In the genomic region with DNA sequence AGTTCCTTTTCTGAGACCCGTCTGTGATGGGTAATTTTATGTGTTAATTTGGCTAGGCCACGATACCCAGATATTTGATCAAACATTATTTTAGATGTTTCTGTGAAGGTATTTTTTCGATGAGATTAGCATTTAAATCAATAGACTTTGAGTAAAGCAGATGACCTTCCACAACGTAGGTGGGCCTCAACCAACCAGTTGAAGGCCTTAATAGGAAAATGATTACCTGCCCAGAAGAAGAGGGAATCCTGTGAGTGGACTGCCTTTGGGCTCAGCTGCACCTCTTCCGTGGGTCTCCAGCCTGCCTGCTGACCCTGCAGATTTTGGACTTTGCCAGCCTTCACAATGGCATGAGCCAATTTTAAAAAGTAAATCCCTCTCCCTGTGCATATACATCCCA, we compare ENCODE assay signal across 31 cellular contexts.
"Had no signal": no experiment of that assay in that cellular context is flagged by ENCODE, and none has a peak within 500 bp of the region (broad histone marks: within the 10 kb centered on the region; RNA-seq: fewer than 3 reads in every experiment).

No MANE protein-coding gene starts in this region.

- FAIRE-seq: astrocyte, bronchial epithelial cell had no signal

- H3K27ac Mint-ChIP-seq: activated CD4-positive, alpha-beta T cell treated with anti-CD3 and anti-CD28 coated beads for 36 hours; activated CD4-positive, alpha-beta T cell treated with anti-CD3 and anti-CD28 coated beads, Interleukin-2, amount 10 ng/mL, durations not matched to agents 7 days and 5 days; activated CD8-positive, alpha-beta T cell treated with anti-CD3 and anti-CD28 coated beads for 36 hours; activated naive CD8-positive, alpha-beta T cell; activated T-helper 17 cell treated with anti-CD3 and anti-CD28 coated beads, Interleukin-2, amount 50 U/mL, for 72 hours; effector memory CD8-positive, alpha-beta T cell had no signal

- H3K4me2 ChIP-seq: hepatocyte had no signal

- H3K4me1 Mint-ChIP-seq: activated CD4-positive, alpha-beta T cell treated with anti-CD3 and anti-CD28 coated beads for 36 hours; activated CD4-positive, alpha-beta T cell treated with anti-CD3 and anti-CD28 coated beads, Interleukin-2, amount 10 ng/mL, durations not matched to agents 7 days and 5 days; activated T-helper 17 cell treated with anti-CD3 and anti-CD28 coated beads, Interleukin-2, amount 50 U/mL, for 72 hours; central memory CD8-positive, alpha-beta T cell had no signal

- H3K36me3 Mint-ChIP-seq: activated naive CD8-positive, alpha-beta T cell had no signal

- ATAC-seq: activated CD4-positive, alpha-beta T cell treated with anti-CD3 and anti-CD28 coated beads for 36 hours; activated CD8-positive, alpha-beta T cell treated with anti-CD3 and anti-CD28 coated beads for 36 hours; activated T-cell treated with anti-CD3 and anti-CD28 coated beads, Interleukin-2, amount 50 U/mL, for 4 hours; activated T-helper 17 cell treated with anti-CD3 and anti-CD28 coated beads, Interleukin-2, amount 50 U/mL, for 72 hours; effector memory CD8-positive, alpha-beta T cell; gastroesophageal sphincter; heart right ventricle had no signal

- H3K27me3 Mint-ChIP-seq: activated CD4-positive, alpha-beta T cell treated with anti-CD3 and anti-CD28 coated beads for 36 hours; activated CD8-positive, alpha-beta T cell treated with anti-CD3 and anti-CD28 coated beads for 36 hours; activated naive CD8-positive, alpha-beta T cell; activated T-helper 17 cell treated with anti-CD3 and anti-CD28 coated beads, Interleukin-2, amount 50 U/mL, for 72 hours; central memory CD8-positive, alpha-beta T cell; effector memory CD8-positive, alpha-beta T cell had no signal

- H3K4me3 ChIP-seq: coronary artery, esophagus squamous epithelium, gastroesophageal sphincter, heart right ventricle, hepatocyte had no signal

- H3K36me3 ChIP-seq: brain microvascular endothelial cell, esophagus squamous epithelium, gastroesophageal sphincter, heart right ventricle had no signal

- H3K9me3 Mint-ChIP-seq: activated CD4-positive, alpha-beta T cell treated with anti-CD3 and anti-CD28 coated beads, Interleukin-2, amount 10 ng/mL, durations not matched to agents 7 days and 5 days; activated CD8-positive, alpha-beta T cell treated with anti-CD3 and anti-CD28 coated beads for 36 hours; activated T-cell treated with anti-CD3 and anti-CD28 coated beads, Interleukin-2, amount 50 U/mL, for 4 hours; activated T-helper 17 cell treated with anti-CD3 and anti-CD28 coated beads, Interleukin-2, amount 50 U/mL, for 72 hours; central memory CD8-positive, alpha-beta T cell; effector memory CD8-positive, alpha-beta T cell had no signal

- H3K27ac ChIP-seq: brain microvascular endothelial cell, coronary artery, esophagus squamous epithelium, gastroesophageal sphincter, heart right ventricle, hepatocyte had no signal

- H3K9me3 ChIP-seq: esophagus squamous epithelium, gastroesophageal sphincter, heart right ventricle had no signal

- H3K4me3 Mint-ChIP-seq: activated CD4-positive, alpha-beta T cell treated with anti-CD3 and anti-CD28 coated beads for 36 hours; activated CD4-positive, alpha-beta T cell treated with anti-CD3 and anti-CD28 coated beads, Interleukin-2, amount 10 ng/mL, durations not matched to agents 7 days and 5 days; activated CD8-positive, alpha-beta T cell treated with anti-CD3 and anti-CD28 coated beads for 36 hours; activated naive CD8-positive, alpha-beta T cell; activated T-cell treated with anti-CD3 and anti-CD28 coated beads, Interleukin-2, amount 50 U/mL, for 4 hours; activated T-helper 17 cell treated with anti-CD3 and anti-CD28 coated beads, Interleukin-2, amount 50 U/mL, for 72 hours; central memory CD8-positive, alpha-beta T cell; effector memory CD8-positive, alpha-beta T cell had no signal

- DNase-seq: activated CD4-positive, alpha-beta T cell treated with anti-CD3 and anti-CD28 coated beads for 36 hours; activated CD4-positive, alpha-beta T cell treated with anti-CD3 and anti-CD28 coated beads, Interleukin-2, amount 10 ng/mL, durations not matched to agents 7 days and 5 days; activated CD4-positive, alpha-beta T cell treated with anti-CD3 and anti-CD28 coated beads, Interleukin-2, amount 50 U/mL, for 4 hours; activated CD4-positive, CD25-positive, alpha-beta regulatory T cell; activated CD4-positive, CD25-positive, alpha-beta regulatory T cell treated with anti-CD3 and anti-CD28 coated beads, Interleukin-2, amount 50 U/mL, for 72 hours; activated CD8-positive, alpha-beta memory T cell treated with anti-CD3 and anti-CD28 coated beads for 24 hours; activated CD8-positive, alpha-beta T cell treated with anti-CD3 and anti-CD28 coated beads for 36 hours; activated effector memory CD4-positive, alpha-beta T cell treated with Interleukin-2 at 50 U/mL for 16 hours; activated gamma-delta T cell treated with Interleukin-2 at 50 U/mL for 16 hours; activated naive CD4-positive, alpha-beta T cell treated with anti-CD3 and anti-CD28 coated beads, Interleukin-2, amount 50 U/mL, for 16 hours; activated naive CD4-positive, alpha-beta T cell treated with Interleukin-2 at 50 U/mL for 16 hours; activated T-cell treated with anti-CD3 and anti-CD28 coated beads, Interleukin-2, amount 50 U/mL, for 4 hours; amniotic stem cell; anterior cingulate cortex; brain microvascular endothelial cell; dermis blood vessel endothelial cell; effector CD4-positive, alpha-beta T cell; effector memory CD8-positive, alpha-beta T cell; erythroblast; esophagus squamous epithelium; foreskin melanocyte; heart right ventricle; T-helper 2 cell had no signal
